ENCODE assay signal across 10 cellular contexts in the genomic region with DNA sequence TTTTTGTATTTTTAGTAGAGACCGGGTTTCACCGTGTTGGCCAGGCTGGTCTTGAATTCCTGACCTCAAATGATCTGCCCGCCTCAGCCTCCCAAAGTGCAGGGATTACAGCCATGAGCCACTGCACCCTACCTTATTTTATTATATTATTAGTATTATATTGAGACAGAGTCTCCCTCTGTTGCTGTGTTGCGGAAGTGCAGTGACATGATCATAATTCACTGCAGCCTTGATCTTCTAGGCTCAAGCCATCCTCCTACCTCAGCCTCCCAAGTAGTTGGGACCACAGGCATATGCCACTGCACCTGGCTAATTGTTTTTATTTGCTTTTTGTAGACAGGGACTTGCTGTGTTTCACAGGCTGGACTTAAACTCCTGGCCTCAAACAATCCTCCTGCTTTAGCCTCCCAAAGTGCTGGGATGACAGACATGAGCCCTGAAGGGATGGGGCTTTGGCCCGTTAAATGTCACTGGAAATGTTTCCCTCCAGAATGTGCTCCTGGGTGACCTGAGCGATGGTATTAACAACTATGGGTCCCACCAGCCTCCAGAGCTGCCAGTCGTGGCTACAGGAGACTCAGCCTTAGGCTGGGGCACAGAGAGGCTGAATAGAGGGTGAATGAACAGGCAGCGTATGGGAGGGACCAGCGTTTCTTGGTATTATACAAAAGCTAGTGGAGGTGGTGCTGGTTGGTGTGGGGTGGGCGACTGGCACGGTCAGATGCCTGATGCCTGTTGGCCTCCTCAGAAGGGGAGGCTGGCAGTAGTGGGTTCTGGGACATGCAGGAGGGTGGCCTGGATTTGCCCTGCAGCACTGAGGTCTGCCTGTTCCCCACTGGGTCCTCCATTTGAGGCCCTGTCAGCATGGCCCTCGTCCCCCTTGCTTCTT. TPM values are rescaled to one million over a fixed set of nuclear protein-coding genes. Genes with fewer than 3 reads are reported as not detected.
DNase-seq lines count a peak whose midpoint lies in the region; ATAC-seq and TF ChIP-seq lines count a peak whose summit lies in the region.
"Had no signal": no experiment of that assay in that cellular context is flagged by ENCODE, and none has a peak within 500 bp of the region (broad histone marks: within the 10 kb centered on the region; RNA-seq: fewer than 3 reads in every experiment).

No MANE protein-coding gene starts in this region.

- peaks cover 16% of the 10 kb centered on the region for H3K4me1 Mint-ChIP-seq in activated CD8-positive, alpha-beta T cell treated with anti-CD3 and anti-CD28 coated beads for 36 hours (ENCODE audit: low read depth)
- H3K4me1 Mint-ChIP-seq in activated CD8-positive, alpha-beta T cell treated with anti-CD3 and anti-CD28 coated beads, Interleukin-2, amount 10 ng/mL, durations not matched to agents 7 days and 5 days (ENCODE audit: low read depth), result peaks cover 22% of the 10 kb centered on the region

- no peak overlapping the region for H3K27ac Mint-ChIP-seq in activated CD8-positive, alpha-beta T cell treated with anti-CD3 and anti-CD28 coated beads for 36 hours
- H3K27ac Mint-ChIP-seq in activated CD8-positive, alpha-beta T cell treated with anti-CD3 and anti-CD28 coated beads, Interleukin-2, amount 10 ng/mL, durations not matched to agents 7 days and 5 days, result no peak overlapping the region
- H3K27ac Mint-ChIP-seq: activated CD4-positive, alpha-beta memory T cell treated with anti-CD3 and anti-CD28 coated beads, Interleukin-2, amount 10 ng/mL, durations not matched to agents 7 days and 5 days had no signal

- TF ChIP-seq EP300 in tibial nerve (IDR thresholded peaks at IDR 0.05), result no peak

- no peak overlapping the region for H3K4me3 Mint-ChIP-seq in activated CD8-positive, alpha-beta T cell treated with anti-CD3 and anti-CD28 coated beads for 36 hours
- no peak overlapping the region for H3K4me3 Mint-ChIP-seq in activated CD8-positive, alpha-beta T cell treated with anti-CD3 and anti-CD28 coated beads, Interleukin-2, amount 10 ng/mL, durations not matched to agents 7 days and 5 days
- H3K4me3 Mint-ChIP-seq: activated CD4-positive, alpha-beta memory T cell treated with anti-CD3 and anti-CD28 coated beads, Interleukin-2, amount 10 ng/mL, durations not matched to agents 7 days and 5 days had no signal

- H3K27me3 ChIP-seq in tibial nerve, result no peaks in the 10 kb centered on the region

- intact Hi-C loops in activated CD8-positive, alpha-beta T cell treated with anti-CD3 and anti-CD28 coated beads for 36 hours (cut with micrococcal nuclease), result loop anchor here (5.0 kb wide), 1 partner anchor 56 kb away; no protein-coding TSS in a partner anchor
- intact Hi-C loops in posterior vena cava (cut with DNase I), result no loop called here

- H3K36me3 Mint-ChIP-seq in activated CD8-positive, alpha-beta T cell treated with anti-CD3 and anti-CD28 coated beads for 36 hours (ENCODE audit: low read depth), result no peaks in the 10 kb centered on the region
- peaks cover 2% of the 10 kb centered on the region for H3K36me3 Mint-ChIP-seq in activated CD8-positive, alpha-beta T cell treated with anti-CD3 and anti-CD28 coated beads, Interleukin-2, amount 10 ng/mL, durations not matched to agents 7 days and 5 days (ENCODE audit: low read depth)

- no peak for TF ChIP-seq POLR2A in tibial nerve (IDR thresholded peaks at IDR 0.05)

- POLR2A ChIA-PET in activated CD8-positive, alpha-beta T cell treated with anti-CD3 and anti-CD28 coated beads for 36 hours (lab: Charles Lee), result no interaction called here
- POLR2A ChIA-PET in activated CD8-positive, alpha-beta T cell treated with anti-CD3 and anti-CD28 coated beads, Interleukin-2, amount 10 ng/mL, durations not matched to agents 7 days and 5 days (lab: Charles Lee), result no interaction called here

- no peaks in the 10 kb centered on the region for H3K9me3 ChIP-seq in tibial nerve

- ATAC-seq in activated CD8-positive, alpha-beta T cell treated with anti-CD3 and anti-CD28 coated beads for 36 hours, result peak; percentile 65
- no peak for ATAC-seq in activated CD8-positive, alpha-beta T cell treated with anti-CD3 and anti-CD28 coated beads, Interleukin-2, amount 10 ng/mL, durations not matched to agents 7 days and 5 days
- ATAC-seq in GM21390 (IDR thresholded peaks at IDR 0.05; ENCODE audit: unreplicated experiment), result no peak
- no peak for ATAC-seq in omental fat pad (ENCODE audit: low FRiP score)

- peaks cover 0 to 18% (median 0%) of the 10 kb centered on the region in 3 donors for H3K36me3 ChIP-seq in tibial nerve

- peak; percentile 44 for DNase-seq in activated CD8-positive, alpha-beta T cell treated with anti-CD3 and anti-CD28 coated beads for 36 hours
- no peak for DNase-seq in activated CD8-positive, alpha-beta T cell treated with anti-CD3 and anti-CD28 coated beads, Interleukin-2, amount 10 ng/mL, durations not matched to agents 7 days and 5 days
- DNase-seq in LNCaP clone FGC (ENCODE audit: low read depth), result no peak
- peak; percentile 46 for DNase-seq in coronary artery (ENCODE audit: low spot score)
- peak; percentile 15 for DNase-seq in posterior vena cava (ENCODE audit: low spot score)
- no peak for DNase-seq in tibial nerve (ENCODE audit: low spot score in 2 of 2)
- no peak for DNase-seq in omental fat pad (ENCODE audit: low spot score)
- DNase-seq: activated CD4-positive, alpha-beta memory T cell treated with anti-CD3 and anti-CD28 coated beads, Interleukin-2, amount 10 ng/mL, durations not matched to agents 7 days and 5 days; NCI-H510A treated with DMSO at 0.1 percent for 48 hours had no signal

- H3K4me3 ChIP-seq in LNCaP clone FGC (ENCODE audit: low read depth, low read length) (no peak overlapping the region), coronary artery (no peak overlapping the region), tibial nerve (no peak overlapping the region)

- peaks cover 0 to 38% (median 9%) of the 10 kb centered on the region in 4 donors for H3K4me1 ChIP-seq in tibial nerve

- H3K27me3 Mint-ChIP-seq in activated CD8-positive, alpha-beta T cell treated with anti-CD3 and anti-CD28 coated beads for 36 hours, result no peaks in the 10 kb centered on the region
- H3K27me3 Mint-ChIP-seq in activated CD8-positive, alpha-beta T cell treated with anti-CD3 and anti-CD28 coated beads, Interleukin-2, amount 10 ng/mL, durations not matched to agents 7 days and 5 days (ENCODE audit: low read depth), result no peaks in the 10 kb centered on the region
- H3K27me3 Mint-ChIP-seq: activated CD4-positive, alpha-beta memory T cell treated with anti-CD3 and anti-CD28 coated beads, Interleukin-2, amount 10 ng/mL, durations not matched to agents 7 days and 5 days had no signal

- CTCF ChIA-PET in activated CD8-positive, alpha-beta T cell treated with anti-CD3 and anti-CD28 coated beads for 36 hours (lab: Charles Lee), result interaction anchor here (1.0 kb wide), 1 partner anchor 10 kb away, joined by 4 read pairs; no protein-coding TSS in a partner anchor
- CTCF ChIA-PET in activated CD8-positive, alpha-beta T cell treated with anti-CD3 and anti-CD28 coated beads, Interleukin-2, amount 10 ng/mL, durations not matched to agents 7 days and 5 days (lab: Charles Lee), result interaction anchor here (0.8 kb wide), 1 partner anchor 57 kb away, joined by 3 read pairs; no protein-coding TSS in a partner anchor

- WGBS in tibial nerve, 2 donors, result 72 to 84% methylated on average over 12 of the region's 12 CpGs

- no peaks in the 10 kb centered on the region for H3K9me3 Mint-ChIP-seq in activated CD8-positive, alpha-beta T cell treated with anti-CD3 and anti-CD28 coated beads for 36 hours
- no peaks in the 10 kb centered on the region for H3K9me3 Mint-ChIP-seq in activated CD8-positive, alpha-beta T cell treated with anti-CD3 and anti-CD28 coated beads, Interleukin-2, amount 10 ng/mL, durations not matched to agents 7 days and 5 days (ENCODE audit: insufficient read depth)
- H3K9me3 Mint-ChIP-seq: activated CD4-positive, alpha-beta memory T cell treated with anti-CD3 and anti-CD28 coated beads, Interleukin-2, amount 10 ng/mL, durations not matched to agents 7 days and 5 days had no signal

- H3K27ac ChIP-seq in coronary artery (no peak overlapping the region), tibial nerve (peak overlapping the region in 1 of 4 donors; percentile 41)

- TF ChIP-seq CTCF in activated CD8-positive, alpha-beta T cell treated with anti-CD3 and anti-CD28 coated beads for 36 hours (IDR thresholded peaks at IDR 0.05), result peak; percentile 56
- TF ChIP-seq CTCF in LNCaP clone FGC (IDR thresholded peaks at IDR 0.05; ENCODE audit: control insufficient read depth, extremely low read depth, insufficient read depth) (peak; percentile 30; the same call in 1 of the 2 replicates), coronary artery (IDR thresholded peaks at IDR 0.05) (no peak), tibial nerve (IDR thresholded peaks at IDR 0.05) (no peak), omental fat pad (IDR thresholded peaks at IDR 0.05) (no peak)

RNA-seq across cellular contexts. Expression of gene TANGO2, which starts 7.3 kb away (rescaled TPM):
- 10 to 100 TPM; 15.7 to 18.3 TPM for total RNA-seq in activated CD8-positive, alpha-beta T cell treated with anti-CD3 and anti-CD28 coated beads for 36 hours
- 10 to 100 TPM; 39.1 to 43.3 TPM for total RNA-seq in activated CD8-positive, alpha-beta T cell treated with anti-CD3 and anti-CD28 coated beads, Interleukin-2, amount 10 ng/mL, durations not matched to agents 7 days and 5 days
- 10 to 100 TPM; 28.4 to 31.1 TPM for total RNA-seq in posterior vena cava
- total RNA-seq in tibial nerve, result 10 to 100 TPM; 31.7 to 56.7 (median 39.0) TPM
- 10 to 100 TPM; 35.3 to 48.4 (median 37.9) TPM for total RNA-seq in omental fat pad

RNA-seq across cellular contexts. Expression of gene ARVCF, which starts 11.6 kb away (rescaled TPM):
- 1 to 10 TPM; 1.2 to 1.9 TPM for total RNA-seq in activated CD8-positive, alpha-beta T cell treated with anti-CD3 and anti-CD28 coated beads for 36 hours
- 1 to 10 TPM in 1 of 2 experiments, under 1 TPM in 1; 0.86 to 1.4 TPM for total RNA-seq in activated CD8-positive, alpha-beta T cell treated with anti-CD3 and anti-CD28 coated beads, Interleukin-2, amount 10 ng/mL, durations not matched to agents 7 days and 5 days
- total RNA-seq in posterior vena cava, result 10 to 100 TPM; 20.1 to 21.3 TPM
- total RNA-seq in tibial nerve, result 10 to 100 TPM; 47.5 to 98.3 (median 80.6) TPM
- 10 to 100 TPM in 2 of 4 donors, 1 to 10 TPM in 2; 6.5 to 20.0 (median 9.3) TPM for total RNA-seq in omental fat pad

RNA-seq across cellular contexts. Expression of gene DGCR8, which starts 51.8 kb away (rescaled TPM):
- 10 to 100 TPM; 35.0 to 38.8 TPM for total RNA-seq in activated CD8-positive, alpha-beta T cell treated with anti-CD3 and anti-CD28 coated beads for 36 hours
- 10 to 100 TPM; 52.3 to 55.2 TPM for total RNA-seq in activated CD8-positive, alpha-beta T cell treated with anti-CD3 and anti-CD28 coated beads, Interleukin-2, amount 10 ng/mL, durations not matched to agents 7 days and 5 days
- total RNA-seq in posterior vena cava (10 to 100 TPM; 24.3 to 25.2 TPM), tibial nerve (10 to 100 TPM; 23.0 to 35.1 (median 26.0) TPM), omental fat pad (10 to 100 TPM; 16.9 to 33.5 (median 24.1) TPM)

Comparison
In these comparisons a context has a peak if more than half of its experiments do, and no peak if none do; other contexts are left out.
1. DNase-seq: peak in activated CD8-positive, alpha-beta T cell treated with anti-CD3 and anti-CD28 coated beads for 36 hours (single experiment), coronary artery (single experiment) and posterior vena cava (single experiment); none in activated CD8-positive, alpha-beta T cell treated with anti-CD3 and anti-CD28 coated beads, Interleukin-2, amount 10 ng/mL, durations not matched to agents 7 days and 5 days (single experiment), LNCaP clone FGC (single experiment), tibial nerve (0 of 2) and omental fat pad (single experiment).
2. CTCF ChIP-seq: peak in activated CD8-positive, alpha-beta T cell treated with anti-CD3 and anti-CD28 coated beads for 36 hours (single experiment) and LNCaP clone FGC (single experiment); none in coronary artery (single experiment), tibial nerve (0 of 5) and omental fat pad (0 of 3).